Comparison of ENCODE assay signal across 13 cellular contexts in the genomic region with DNA sequence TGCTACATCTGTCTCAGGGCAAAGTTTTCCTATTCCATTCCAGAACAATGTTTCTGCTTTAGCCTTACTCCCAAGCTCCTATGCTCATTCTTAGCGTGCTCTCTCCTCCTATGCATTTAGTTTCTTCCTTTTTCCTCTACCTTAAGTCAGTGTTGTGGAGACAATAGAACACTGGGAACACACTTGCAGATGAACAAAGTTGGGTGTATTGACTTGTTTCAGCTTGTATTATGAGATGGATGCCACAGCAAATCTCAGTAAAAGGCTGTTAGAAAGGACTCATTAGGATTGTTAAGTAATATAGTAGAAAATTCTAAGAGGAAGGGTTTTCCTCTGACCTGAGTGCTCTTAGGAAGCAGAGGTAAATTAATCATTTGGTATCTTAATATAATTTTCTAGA. TPM values are rescaled to one million over a fixed set of nuclear protein-coding genes. Genes with fewer than 3 reads are reported as not detected.
"Had no signal": no experiment of that assay in that cellular context is flagged by ENCODE, and none has a peak within 500 bp of the region (broad histone marks: within the 10 kb centered on the region; RNA-seq: fewer than 3 reads in every experiment).

No MANE protein-coding gene starts in this region.

- H3K4me3 ChIP-seq: dorsolateral prefrontal cortex, heart right ventricle, right atrium auricular region had no signal

- H3K27me3 ChIP-seq: dorsolateral prefrontal cortex, heart right ventricle, neutrophil, right atrium auricular region had no signal

- DNase-seq: activated CD4-positive, alpha-beta memory T cell treated with anti-CD3 and anti-CD28 coated beads for 36 hours; activated effector memory CD4-positive, alpha-beta T cell treated with anti-CD3 and anti-CD28 coated beads, Interleukin-2, amount 50 U/mL, for 16 hours; activated naive CD8-positive, alpha-beta T cell treated with anti-CD3 and anti-CD28 coated beads for 36 hours; activated T-cell treated with anti-CD3 and anti-CD28 coated beads, Interleukin-2, amount 50 U/mL, for 4 hours; dorsolateral prefrontal cortex; heart right ventricle; small intestine had no signal

- H3K9me3 ChIP-seq: heart right ventricle, neutrophil, right atrium auricular region had no signal

- ATAC-seq: activated T-cell treated with anti-CD3 and anti-CD28 coated beads, Interleukin-2, amount 50 U/mL, for 4 hours; heart right ventricle; left lobe of liver had no signal

- FAIRE-seq: urothelium cell line had no signal

- H3K36me3 ChIP-seq: heart right ventricle, neutrophil, right atrium auricular region had no signal

- H3K27ac ChIP-seq: dorsolateral prefrontal cortex, heart right ventricle, neutrophil, VCaP had no signal

RNA-seq across cellular contexts. Expression of gene BMP5, which starts 48.4 kb away (rescaled TPM):
- total RNA-seq: activated CD4-positive, alpha-beta memory T cell treated with anti-CD3 and anti-CD28 coated beads for 36 hours; activated naive CD8-positive, alpha-beta T cell treated with anti-CD3 and anti-CD28 coated beads for 36 hours; activated T-cell treated with anti-CD3 and anti-CD28 coated beads, Interleukin-2, amount 50 U/mL, for 4 hours; mesenteric fat pad had no signal
